In genomic region chr17:18301081-18301480, GRCh38 we compare ENCODE assay signal across 29 cellular contexts. TPM values are rescaled to one million over a fixed set of nuclear protein-coding genes. Genes with fewer than 3 reads are reported as not detected.
DNase-seq lines count a peak whose midpoint lies in the region; ATAC-seq and TF ChIP-seq lines count a peak whose summit lies in the region.
"Had no signal": no experiment of that assay in that cellular context is flagged by ENCODE, and none has a peak within 500 bp of the region (broad histone marks: within the 10 kb centered on the region; RNA-seq: fewer than 3 reads in every experiment).

No MANE protein-coding gene starts in this region.

- no TSS peak for BruUV-seq in PC-9 (replicated peaks; lab: Mats Ljungman, UMichigan)

- no peaks in the 10 kb centered on the region for H3K79me2 ChIP-seq in PC-9 (ENCODE audit: low read depth)

- peaks cover 8% of the 10 kb centered on the region; the same call in 1 of the 2 replicates for H3F3A ChIP-seq in PC-9 (ENCODE audit: insufficient read depth, low read depth)

- H3K4me2 ChIP-seq in PC-9: no peak overlapping the region
- H3K4me2 ChIP-seq: A549 had no signal

- peak; percentile 42 for DNase-seq in left cardiac atrium
- no peak for DNase-seq in left ventricle myocardium inferior
- peak; percentile 55 for DNase-seq in dermis blood vessel endothelial cell
- no peak for DNase-seq in upper lobe of right lung
- DNase-seq in RPMI8226: no peak
- no peak for DNase-seq in NCI-H146 (lab: John Stamatoyannopoulos, UW)
- no peak for DNase-seq in PC-9
- DNase-seq: activated CD4-positive, alpha-beta T cell treated with anti-CD3 and anti-CD28 coated beads for 36 hours; activated CD8-positive, alpha-beta T cell treated with anti-CD3 and anti-CD28 coated beads, Interleukin-2, amount 10 ng/mL, durations not matched to agents 7 days and 5 days; activated naive CD4-positive, alpha-beta T cell treated with anti-CD3 and anti-CD28 coated beads, Interleukin-2, amount 10 ng/mL, durations not matched to agents 7 days and 5 days; adrenal gland; AML-193; body of pancreas; CD8-positive, alpha-beta memory T cell; dorsolateral prefrontal cortex; GOT3; hippocampal formation; KG1; NCI-H1092 treated with DMSO at 0.1 percent for 48 hours; NCI-H187 treated with DMSO at 0.1 percent for 48 hours; NCI-H2171 treated with DMSO at 0.1 percent for 48 hours; NCI-H510A; SIG-M5; stimulated activated naive CD4-positive, alpha-beta T cell treated with Interleukin-2 at 50 U/mL for 16 hours had no signal

- WGBS in mesodermal cell (ENCODE audit: insufficient coverage in 2 of 2), 2 experiments: 96 to 100% methylated on average over 5 of the region's 5 CpGs

- no peaks in the 10 kb centered on the region for H3K9me3 ChIP-seq in left ventricle myocardium inferior (replicated peaks)
- no peaks in the 10 kb centered on the region for H3K9me3 ChIP-seq in mesodermal cell (ENCODE audit: control insufficient read depth, low read length)
- no peaks in the 10 kb centered on the region for H3K9me3 ChIP-seq in upper lobe of right lung
- H3K9me3 ChIP-seq in PC-9 (ENCODE audit: insufficient read depth, low read depth): no peaks in the 10 kb centered on the region
- H3K9me3 ChIP-seq: A549, adrenal gland, body of pancreas, prostate gland had no signal

- no peaks in the 10 kb centered on the region for H3K27me3 ChIP-seq in left ventricle myocardium inferior (ENCODE audit: low read depth)
- H3K27me3 ChIP-seq in upper lobe of right lung: no peaks in the 10 kb centered on the region
- no peaks in the 10 kb centered on the region for H3K27me3 ChIP-seq in PC-9 (ENCODE audit: insufficient read depth, low read depth)
- H3K27me3 ChIP-seq: adrenal gland, body of pancreas, dorsolateral prefrontal cortex had no signal

- intact Hi-C loops in left cardiac atrium (cut with DNase I) (no loop called here), left ventricle myocardium inferior (cut with micrococcal nuclease) (no loop called here), upper lobe of right lung (cut with DNase I) (no loop called here), PC-9 (cut with micrococcal nuclease; ENCODE audit: unreplicated experiment) (no loop called here)

- H3K4me3 ChIP-seq in left ventricle myocardium inferior (no peak overlapping the region), mesodermal cell (ENCODE audit: extremely low read depth, insufficient read depth, low read length, poor library complexity, severe bottlenecking) (no peak overlapping the region), upper lobe of right lung (no peak overlapping the region), PC-9 (no peak overlapping the region)
- H3K4me3 ChIP-seq: A549, adrenal gland, body of pancreas, dorsolateral prefrontal cortex, prostate gland had no signal

- POLR2A ChIA-PET in PC-9 (lab: Charles Lee; ENCODE audit: unreplicated experiment): no interaction called here

- CTCF ChIA-PET in PC-9 (lab: Charles Lee): no interaction called here

- H4K20me1 ChIP-seq in PC-9 (ENCODE audit: insufficient read depth): 0 out of 2 replicates have a peak, but pooled peaks cover 3% of the 10 kb centered on the region

- TF ChIP-seq CTCF in left ventricle myocardium inferior (IDR thresholded peaks at IDR 0.05; ENCODE audit: borderline replicate concordance) (no peak), upper lobe of right lung (IDR thresholded peaks at IDR 0.05) (no peak), PC-9 (conservative IDR thresholded peaks at IDR 0.05) (no peak)

- no peak overlapping the region for H2AFZ ChIP-seq in PC-9

- H3K4me1 ChIP-seq in left ventricle myocardium inferior (no peaks in the 10 kb centered on the region), mesodermal cell (ENCODE audit: control insufficient read depth, insufficient read depth, low read length, poor library complexity, severe bottlenecking) (peaks cover 6% of the 10 kb centered on the region), upper lobe of right lung (peaks cover 2% of the 10 kb centered on the region), PC-9 (replicated peaks; ENCODE audit: insufficient read depth) (no peaks in the 10 kb centered on the region)
- H3K4me1 ChIP-seq: A549, adrenal gland, body of pancreas, prostate gland had no signal

- peak in 1 of 2 donors; percentile 61 for ATAC-seq in left cardiac atrium
- peak; percentile 81 for ATAC-seq in upper lobe of right lung
- ATAC-seq: A549; activated CD4-positive, alpha-beta T cell treated with anti-CD3 and anti-CD28 coated beads for 36 hours; activated CD8-positive, alpha-beta T cell treated with anti-CD3 and anti-CD28 coated beads, Interleukin-2, amount 10 ng/mL, durations not matched to agents 7 days and 5 days; activated T-helper 17 cell treated with anti-CD3 and anti-CD28 coated beads, Interleukin-2, amount 50 U/mL, for 72 hours; body of pancreas had no signal

- H3K36me3 ChIP-seq in left ventricle myocardium inferior (peaks cover 71% of the 10 kb centered on the region), mesodermal cell (ENCODE audit: control insufficient read depth, insufficient read depth, low read length) (peaks cover 63% of the 10 kb centered on the region), upper lobe of right lung (peaks cover 72% of the 10 kb centered on the region), PC-9 (ENCODE audit: low read depth) (0 out of 2 replicates have a peak, but pooled peaks cover 18% of the 10 kb centered on the region)

- H3K27ac ChIP-seq in left ventricle myocardium inferior (replicated peaks) (no peak overlapping the region), mesodermal cell (ENCODE audit: low read depth, low read length, severe bottlenecking) (peak overlapping the region; percentile 31), upper lobe of right lung (peak overlapping the region; percentile 42), PC-9 (no peak overlapping the region)
- H3K27ac ChIP-seq: A549, adrenal gland, body of pancreas, dorsolateral prefrontal cortex, prostate gland, VCaP had no signal

- no peaks in the 10 kb centered on the region for H3K9me2 ChIP-seq in PC-9 (ENCODE audit: insufficient read depth)

RNA-seq across cellular contexts. Expression of gene TOP3A, which starts 13.7 kb away (rescaled TPM):
- total RNA-seq in left cardiac atrium (10 to 100 TPM; 12.3 to 18.1 TPM), left ventricle myocardium inferior (10.4 TPM), dermis blood vessel endothelial cell (26.8 and 47.0 TPM in 2 replicates), upper lobe of right lung (29.5 TPM), PC-9 (2021) (51.2 and 52.2 TPM in 2 replicates)
- polyA plus RNA-seq in mesodermal cell (2013, experiment 1 of 2): 28.1 TPM
- polyA plus RNA-seq in mesodermal cell (2013, experiment 2 of 2): 34.4 TPM

RNA-seq across cellular contexts. Expression of gene SMCR8, which starts 14.0 kb away (rescaled TPM):
- total RNA-seq in left cardiac atrium (10 to 100 TPM; 11.8 to 12.0 TPM), left ventricle myocardium inferior (12.3 TPM), dermis blood vessel endothelial cell (18.7 and 28.8 TPM in 2 replicates), upper lobe of right lung (25.2 TPM), PC-9 (2021) (19.5 and 23.8 TPM in 2 replicates)
- polyA plus RNA-seq in mesodermal cell (2013, experiment 1 of 2): 11.6 TPM
- polyA plus RNA-seq in mesodermal cell (2013, experiment 2 of 2): 10.5 TPM

RNA-seq across cellular contexts. Expression of gene MIEF2, which starts 40.6 kb away (rescaled TPM):
- total RNA-seq in left cardiac atrium (10 to 100 TPM; 16.2 to 16.8 TPM), left ventricle myocardium inferior (37.0 TPM), dermis blood vessel endothelial cell (22.4 and 22.6 TPM in 2 replicates), upper lobe of right lung (12.0 TPM), PC-9 (2021) (29.6 and 33.0 TPM in 2 replicates)
- 9.3 TPM for polyA plus RNA-seq in mesodermal cell (2013, experiment 1 of 2)
- polyA plus RNA-seq in mesodermal cell (2013, experiment 2 of 2): 7.2 TPM

RNA-seq across cellular contexts. Expression of gene FLII, which starts 42.5 kb away (rescaled TPM):
- total RNA-seq in left cardiac atrium (100 to 1,000 TPM; 204 to 211 TPM), left ventricle myocardium inferior (257 TPM), dermis blood vessel endothelial cell (409 and 588 TPM in 2 replicates), upper lobe of right lung (295 TPM), PC-9 (2021) (430 and 434 TPM in 2 replicates)
- polyA plus RNA-seq in mesodermal cell (2013, experiment 1 of 2): 259 TPM
- polyA plus RNA-seq in mesodermal cell (2013, experiment 2 of 2): 229 TPM

Comparison
In these comparisons a context has a peak if more than half of its experiments do, and no peak if none do; other contexts are left out.
1. DNase-seq: peak in left cardiac atrium (single experiment) and dermis blood vessel endothelial cell (single experiment); none in left ventricle myocardium inferior (single experiment), upper lobe of right lung (single experiment), RPMI8226 (single experiment), NCI-H146 (single experiment) and PC-9 (0 of 2).
2. H3K27ac ChIP-seq: peak in mesodermal cell (single experiment) and upper lobe of right lung (single experiment); none in left ventricle myocardium inferior (single experiment) and PC-9 (single experiment).